Comparison of ENCODE assay signal across 12 cellular contexts in the genomic region with DNA sequence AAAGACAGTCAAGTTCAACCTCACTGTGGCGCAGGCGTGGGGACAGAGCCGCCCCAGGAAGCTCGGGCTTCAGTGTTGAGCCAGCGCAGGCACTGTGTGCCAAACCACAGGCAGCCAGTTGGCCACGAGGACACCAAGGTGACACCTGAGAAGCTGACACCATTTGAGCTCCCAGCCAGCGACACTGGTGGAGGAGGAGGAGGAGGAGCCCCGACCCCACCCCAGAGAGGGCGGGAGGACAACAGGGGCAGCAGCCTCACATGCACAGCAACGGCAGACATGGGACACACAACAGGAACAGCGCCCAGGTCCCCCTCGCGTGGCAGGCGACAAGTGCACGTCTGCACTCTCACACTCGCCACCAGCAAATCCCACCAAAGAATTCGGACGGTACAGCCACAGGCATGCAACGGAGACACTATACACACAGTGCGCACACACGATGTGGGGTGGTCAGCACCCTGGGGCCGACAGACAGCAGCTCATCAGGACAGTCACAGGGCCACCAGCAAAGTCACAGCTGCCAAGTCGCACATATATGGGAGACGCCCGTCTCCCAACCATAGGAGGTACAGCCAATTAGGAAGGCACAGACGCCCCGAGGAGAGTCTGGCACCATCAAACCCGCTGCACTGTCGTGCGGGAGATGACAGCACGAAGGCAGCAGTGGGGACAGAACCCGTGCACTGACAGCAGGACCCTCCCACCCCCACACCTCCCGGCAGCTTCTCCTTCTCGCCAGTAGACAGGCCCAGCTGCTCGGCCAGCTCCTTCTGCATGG. TPM values are rescaled to one million over a fixed set of nuclear protein-coding genes. Genes with fewer than 3 reads are reported as not detected.
DNase-seq lines count a peak whose midpoint lies in the region; ATAC-seq and TF ChIP-seq lines count a peak whose summit lies in the region.
"Had no signal": no experiment of that assay in that cellular context is flagged by ENCODE, and none has a peak within 500 bp of the region (broad histone marks: within the 10 kb centered on the region; RNA-seq: fewer than 3 reads in every experiment).

No MANE protein-coding gene starts in this region.

- H3K27me3 Mint-ChIP-seq in activated CD4-positive, alpha-beta T cell treated with anti-CD3 and anti-CD28 coated beads, Interleukin-2, amount 10 ng/mL, durations not matched to agents 24 days and 14 days, result no peaks in the 10 kb centered on the region
- H3K27me3 Mint-ChIP-seq: progenitor cell of endocrine pancreas had no signal

- H3K36me3 ChIP-seq in breast epithelium (no peaks in the 10 kb centered on the region), skeletal muscle tissue (ENCODE audit: control insufficient read depth in 3 of 3, insufficient read depth in 3 of 3, low read length in 3 of 3) (peaks cover 27 to 42% (median 39%) of the 10 kb centered on the region in 3 donors), aorta (ENCODE audit: control insufficient read depth in 1 of 2, insufficient read depth in 2 of 2, low read length in 1 of 2) (peaks cover 0 to 2% of the 10 kb centered on the region in 2 donors)

- WGBS in aorta, 2 donors, result 82 to 86% methylated on average over 35 of the region's 35 CpGs

- intact Hi-C loops in activated CD4-positive, alpha-beta T cell treated with anti-CD3 and anti-CD28 coated beads, Interleukin-2, amount 10 ng/mL, durations not matched to agents 24 days and 14 days (cut with micrococcal nuclease), result loop anchor here (10.0 kb wide), 1 partner anchor 181 kb away; a partner anchor contains a TSS
- intact Hi-C loops in breast epithelium (cut with DNase I; ENCODE audit: low total_unique reads) (loop anchor here (10.0 kb wide), 1 partner anchor 119 kb away; a partner anchor contains a TSS), aorta (cut with DNase I) (loop anchor here in 1 of 2 donors (10.0 kb wide), 1 partner anchor 181 kb away; a partner anchor contains a TSS)

- H3K4me1 ChIP-seq in breast epithelium (peaks cover 4 to 8% of the 10 kb centered on the region in 2 donors), skeletal muscle tissue (ENCODE audit: control insufficient read depth in 3 of 3, insufficient read depth in 3 of 3, low read length in 3 of 3) (peaks cover 29 to 64% (median 31%) of the 10 kb centered on the region in 3 donors), aorta (ENCODE audit: control insufficient read depth in 1 of 2, insufficient read depth in 2 of 2, low read length in 2 of 2) (no peaks in the 10 kb centered on the region)

- H3K27ac Mint-ChIP-seq in activated CD4-positive, alpha-beta T cell treated with anti-CD3 and anti-CD28 coated beads, Interleukin-2, amount 10 ng/mL, durations not matched to agents 24 days and 14 days, result peak overlapping the region; percentile 34

- DNase-seq in activated CD4-positive, alpha-beta T cell treated with anti-CD3 and anti-CD28 coated beads, Interleukin-2, amount 10 ng/mL, durations not matched to agents 24 days and 14 days, result peak; percentile 60
- DNase-seq in activated CD4-positive, alpha-beta T cell treated with anti-CD3 and anti-CD28 coated beads, Interleukin-2, amount 50 U/mL, for 4 hours, result no peak
- DNase-seq in H4 (ENCODE audit: low spot score) (peak; percentile 43), breast epithelium (ENCODE audit: low spot score in 2 of 2) (peak in 1 of 2 donors; percentile 80), erythroblast (lab: John Stamatoyannopoulos, UW) (no peak), aorta (no peak)
- DNase-seq: testis had no signal

- H3K27me3 ChIP-seq in breast epithelium, result no peaks in the 10 kb centered on the region
- no peaks in the 10 kb centered on the region for H3K27me3 ChIP-seq in skeletal muscle tissue (ENCODE audit: control insufficient read depth in 3 of 3, insufficient read depth in 3 of 3, low read length in 3 of 3)
- no peaks in the 10 kb centered on the region for H3K27me3 ChIP-seq in aorta (ENCODE audit: control insufficient read depth in 1 of 2, insufficient read depth in 2 of 2, low read length in 1 of 2)
- H3K27me3 ChIP-seq: testis had no signal

- H3K4me3 ChIP-seq in breast epithelium (peak overlapping the region in 1 of 3 donors; percentile 2), skeletal muscle tissue (ENCODE audit: low read length in 3 of 3) (peak overlapping the region; percentile 16 to 41 (median 40)), aorta (ENCODE audit: low read length in 2 of 2) (no peak overlapping the region)
- H3K4me3 ChIP-seq: testis had no signal

- no peaks in the 10 kb centered on the region for H3K9me3 Mint-ChIP-seq in activated CD4-positive, alpha-beta T cell treated with anti-CD3 and anti-CD28 coated beads, Interleukin-2, amount 10 ng/mL, durations not matched to agents 24 days and 14 days

- no peak for TF ChIP-seq POLR2A in breast epithelium (IDR thresholded peaks at IDR 0.05)
- no peak for TF ChIP-seq POLR2A in erythroblast (IDR thresholded peaks at IDR 0.05; ENCODE audit: low read length)

- TF ChIP-seq CTCF in breast epithelium (IDR thresholded peaks at IDR 0.05), result no peak

- H3K9ac ChIP-seq in skeletal muscle tissue (ENCODE audit: low read depth in 1 of 3, low read length in 3 of 3), result peak overlapping the region; percentile 32 to 51 (median 45)

- H3K27ac ChIP-seq in breast epithelium, result peak overlapping the region; percentile 35 to 66
- peak overlapping the region; percentile 51 for H3K27ac ChIP-seq in skeletal muscle tissue (ENCODE audit: low read depth, low read length)
- no peak overlapping the region for H3K27ac ChIP-seq in aorta (ENCODE audit: low read depth in 1 of 2, low read length in 2 of 2)
- H3K27ac ChIP-seq: testis had no signal

- H3K9me3 ChIP-seq in breast epithelium, result no peaks in the 10 kb centered on the region
- H3K9me3 ChIP-seq in skeletal muscle tissue (ENCODE audit: control insufficient read depth in 3 of 3, low read length in 3 of 3), result no peaks in the 10 kb centered on the region
- H3K9me3 ChIP-seq in aorta (ENCODE audit: control insufficient read depth, low read length), result no peaks in the 10 kb centered on the region
- H3K9me3 ChIP-seq: testis had no signal

- peaks cover 33% of the 10 kb centered on the region for H3K4me1 Mint-ChIP-seq in activated CD4-positive, alpha-beta T cell treated with anti-CD3 and anti-CD28 coated beads, Interleukin-2, amount 10 ng/mL, durations not matched to agents 24 days and 14 days

- no peak for ATAC-seq in aorta (ENCODE audit: low FRiP score)
- no peak for ATAC-seq in HG02973 (IDR thresholded peaks at IDR 0.05; ENCODE audit: unreplicated experiment)
- ATAC-seq: HCT116 had no signal

- H3K4me3 Mint-ChIP-seq in activated CD4-positive, alpha-beta T cell treated with anti-CD3 and anti-CD28 coated beads, Interleukin-2, amount 10 ng/mL, durations not matched to agents 24 days and 14 days, result peak overlapping the region; percentile 34

- peaks cover 54% of the 10 kb centered on the region for H3K36me3 Mint-ChIP-seq in activated CD4-positive, alpha-beta T cell treated with anti-CD3 and anti-CD28 coated beads, Interleukin-2, amount 10 ng/mL, durations not matched to agents 24 days and 14 days (ENCODE audit: low read depth)

RNA-seq across cellular contexts. Expression of a gene that starts 3.4 kb away (rescaled TPM):
- total RNA-seq in activated CD4-positive, alpha-beta T cell treated with anti-CD3 and anti-CD28 coated beads, Interleukin-2, amount 10 ng/mL, durations not matched to agents 24 days and 14 days, result 335 and 341 TPM in 2 replicates
- 299 and 319 TPM in 2 replicates for total RNA-seq in H4 (2014; rRNA removed; shearing (Covaris generic))
- total RNA-seq in breast epithelium (100 to 1,000 TPM; 293 to 322 (median 308) TPM), skeletal muscle tissue (421 TPM), aorta (100 to 1,000 TPM; 143 to 176 TPM)
- polyA plus RNA-seq in aorta, result 100 to 1,000 TPM; 162 to 319 TPM

RNA-seq across cellular contexts. Expression of a gene that starts 4.8 kb away (rescaled TPM):
- total RNA-seq in activated CD4-positive, alpha-beta T cell treated with anti-CD3 and anti-CD28 coated beads, Interleukin-2, amount 10 ng/mL, durations not matched to agents 24 days and 14 days, result 61.1 and 62.5 TPM in 2 replicates
- 0.79 and 0.92 TPM in 2 replicates for total RNA-seq in H4 (2014; rRNA removed; shearing (Covaris generic))
- total RNA-seq in breast epithelium (1 to 10 TPM; 4.0 to 7.2 (median 4.3) TPM), skeletal muscle tissue (1.6 TPM), aorta (10 to 100 TPM in 1 of 2 donors, 1 to 10 TPM in 1; 9.7 to 10.5 TPM)
- polyA plus RNA-seq in aorta, result 10 to 100 TPM in 1 of 2 donors, 1 to 10 TPM in 1; 5.3 to 16.0 TPM

RNA-seq across cellular contexts. Expression of a gene that starts 10.1 kb away (rescaled TPM):
- total RNA-seq in activated CD4-positive, alpha-beta T cell treated with anti-CD3 and anti-CD28 coated beads, Interleukin-2, amount 10 ng/mL, durations not matched to agents 24 days and 14 days, result 222 and 232 TPM in 2 replicates
- 20.1 and 26.1 TPM in 2 replicates for total RNA-seq in H4 (2014; rRNA removed; shearing (Covaris generic))
- total RNA-seq in breast epithelium (10 to 100 TPM; 17.1 to 44.2 (median 35.3) TPM), skeletal muscle tissue (14.6 TPM), aorta (10 to 100 TPM; 24.3 to 30.9 TPM)
- polyA plus RNA-seq in aorta, result 10 to 100 TPM; 13.1 to 24.7 TPM

RNA-seq across cellular contexts. Expression of a gene that starts 13.8 kb away (rescaled TPM):
- total RNA-seq in activated CD4-positive, alpha-beta T cell treated with anti-CD3 and anti-CD28 coated beads, Interleukin-2, amount 10 ng/mL, durations not matched to agents 24 days and 14 days, result 9.9 and 11.4 TPM in 2 replicates
- total RNA-seq in H4 (2014; rRNA removed; shearing (Covaris generic)), result 0.27 TPM in 1 of 2 replicates, not detected in the other
- under 1 TPM in 2 of 3 donors, not detected in 1; 0.29 to 0.33 TPM for total RNA-seq in breast epithelium
- total RNA-seq in skeletal muscle tissue, result 6.3 TPM
- under 1 TPM; 0.19 to 0.24 TPM for total RNA-seq in aorta
- under 1 TPM; 0.41 to 0.63 TPM for polyA plus RNA-seq in aorta
- total RNA-seq: progenitor cell of endocrine pancreas, RPMI7951 had no signal

RNA-seq across cellular contexts. Expression of a gene that starts 30.2 kb away (rescaled TPM):
- 56.0 and 60.5 TPM in 2 replicates for total RNA-seq in activated CD4-positive, alpha-beta T cell treated with anti-CD3 and anti-CD28 coated beads, Interleukin-2, amount 10 ng/mL, durations not matched to agents 24 days and 14 days
- total RNA-seq in H4 (2014; rRNA removed; shearing (Covaris generic)), result 20.7 and 25.6 TPM in 2 replicates
- total RNA-seq in breast epithelium (10 to 100 TPM; 26.4 to 47.6 (median 34.1) TPM), skeletal muscle tissue (5.2 TPM), aorta (10 to 100 TPM; 32.1 to 50.5 TPM)
- 10 to 100 TPM; 20.3 to 70.2 TPM for polyA plus RNA-seq in aorta

Comparison
In these comparisons a context has a peak if more than half of its experiments do, and no peak if none do; other contexts are left out.
1. DNase-seq: peak in activated CD4-positive, alpha-beta T cell treated with anti-CD3 and anti-CD28 coated beads, Interleukin-2, amount 10 ng/mL, durations not matched to agents 24 days and 14 days (single experiment) and H4 (single experiment); none in activated CD4-positive, alpha-beta T cell treated with anti-CD3 and anti-CD28 coated beads, Interleukin-2, amount 50 U/mL, for 4 hours (0 of 2), erythroblast (0 of 2) and aorta (0 of 2).
2. H3K27ac ChIP-seq: peak in breast epithelium (2 of 2) and skeletal muscle tissue (single experiment); none in aorta (0 of 2).
3. H3K4me3 ChIP-seq: peak in skeletal muscle tissue (3 of 3); none in aorta (0 of 2).